ENCODE assay signal across 2 cellular contexts in the genomic region with DNA sequence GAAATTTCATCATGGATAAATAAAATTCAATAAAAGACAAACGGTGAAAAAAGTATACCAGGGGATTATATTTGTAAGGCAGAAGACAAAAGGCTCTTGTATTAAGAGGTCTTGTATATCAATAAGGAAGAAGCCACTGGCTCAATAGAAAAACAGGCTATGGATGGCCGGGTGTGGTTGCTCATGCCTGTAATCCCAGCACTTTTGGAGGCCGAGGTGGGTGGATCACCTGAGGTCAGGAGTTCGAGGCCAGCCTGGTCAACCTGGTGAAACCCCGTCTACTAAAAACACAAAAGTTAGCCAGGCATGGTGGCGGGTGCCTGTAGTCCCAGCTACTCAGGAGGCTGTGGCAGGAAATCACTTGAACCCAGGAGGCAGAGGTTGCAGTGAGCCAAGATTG. TPM values are rescaled to one million over a fixed set of nuclear protein-coding genes. Genes with fewer than 3 reads are reported as not detected.
"Had no signal": no experiment of that assay in that cellular context is flagged by ENCODE, and none has a peak within 500 bp of the region (broad histone marks: within the 10 kb centered on the region; RNA-seq: fewer than 3 reads in every experiment).

No MANE protein-coding gene starts in this region.

RNA-seq across cellular contexts. Expression of gene CCL28, which starts 10.9 kb away (rescaled TPM):
- total RNA-seq: neural crest cell, osteocyte had no signal
